8 cellular contexts compared by ENCODE assay signal in the genomic region with DNA sequence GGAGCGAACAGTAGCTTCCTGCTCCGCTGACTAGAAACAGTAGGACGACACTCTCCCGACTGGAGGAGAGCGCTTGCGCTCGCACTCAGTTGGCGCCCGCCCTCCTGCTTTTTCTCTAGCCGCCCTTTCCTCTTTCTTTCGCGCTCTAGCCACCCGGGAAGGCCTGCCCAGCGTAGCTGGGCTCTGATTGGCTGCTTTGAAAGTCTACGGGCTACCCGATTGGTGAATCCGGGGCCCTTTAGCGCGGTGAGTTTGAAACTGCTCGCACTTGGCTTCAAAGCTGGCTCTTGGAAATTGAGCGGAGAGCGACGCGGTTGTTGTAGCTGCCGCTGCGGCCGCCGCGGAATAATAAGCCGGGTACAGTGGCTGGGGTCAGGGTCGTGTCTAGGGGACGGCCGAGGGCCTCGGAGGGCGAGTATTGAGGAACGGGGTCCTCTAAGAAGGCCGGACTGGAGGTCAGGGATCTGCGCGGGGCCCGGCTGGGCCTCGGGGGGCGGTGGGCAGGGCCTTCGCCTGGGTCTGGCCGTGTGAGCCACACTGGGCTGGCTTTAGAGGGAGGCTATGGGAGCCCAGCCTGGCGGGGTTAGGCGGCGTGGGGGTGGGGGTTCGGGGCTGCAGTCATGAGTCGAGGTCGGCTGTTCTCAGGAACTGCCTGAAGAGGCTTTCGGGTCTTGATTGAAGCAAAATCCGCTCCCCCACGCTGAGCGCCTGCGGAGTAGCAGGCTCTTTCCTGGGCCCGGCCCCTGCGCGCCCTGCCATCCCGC. TPM values are rescaled to one million over a fixed set of nuclear protein-coding genes. Genes with fewer than 3 reads are reported as not detected.
DNase-seq lines count a peak whose midpoint lies in the region; ATAC-seq and TF ChIP-seq lines count a peak whose summit lies in the region.

A gene (plus strand): TSS at position 265 of the 764 bp plus-strand sequence. CDS start 1,688 bp downstream, outside the sequence.

- ATAC-seq in HG02588 (IDR thresholded peaks at IDR 0.05; ENCODE audit: unreplicated experiment) (peak; percentile 97), SK-N-SH treated with all-trans-retinoic acid at 6 μM for 48 hours (peak; percentile 97)

- no peaks in the 10 kb centered on the region for H3K36me3 ChIP-seq in osteoblast (ENCODE audit: insufficient read depth, low read length)
- no peaks in the 10 kb centered on the region for H3K36me3 ChIP-seq in thymus (ENCODE audit: control insufficient read depth, insufficient read depth)

- H3K36me3 Mint-ChIP-seq in activated naive CD4-positive, alpha-beta T cell treated with anti-CD3 and anti-CD28 coated beads, Interleukin-2, amount 50 U/mL, for 24 hours, result no peaks in the 10 kb centered on the region

- H3K4me1 ChIP-seq in osteoblast (ENCODE audit: insufficient read depth, low read length) (peaks cover 33% of the 10 kb centered on the region), thymus (ENCODE audit: control insufficient read depth, insufficient read depth, low read length) (peaks cover 2% of the 10 kb centered on the region)

- WGBS in thymus, result under 1% methylated on average over 59 of the region's 59 CpGs

- H3K27ac ChIP-seq in osteoblast (ENCODE audit: low read depth, low read length) (peak within 1 kb of the TSS; percentile 67), thymus (ENCODE audit: low read depth) (peak within 1 kb of the TSS; percentile 15)

- H3K4me1 Mint-ChIP-seq in activated naive CD4-positive, alpha-beta T cell treated with anti-CD3 and anti-CD28 coated beads, Interleukin-2, amount 50 U/mL, for 24 hours, result peaks cover 20% of the 10 kb centered on the region

- H3K4me3 ChIP-seq in GM08714 (ENCODE audit: low read length) (peak within 1 kb of the TSS; percentile 82), osteoblast (ENCODE audit: insufficient read depth, low read length) (peak within 1 kb of the TSS; percentile 89), thymus (ENCODE audit: low read length) (peak within 1 kb of the TSS; percentile 58)

- no peaks in the 10 kb centered on the region for H3K9me3 ChIP-seq in osteoblast (ENCODE audit: low read depth, low read length)
- no peaks in the 10 kb centered on the region for H3K9me3 ChIP-seq in thymus (ENCODE audit: control insufficient read depth)

- no peaks in the 10 kb centered on the region for H4K20me1 ChIP-seq in osteoblast (ENCODE audit: insufficient read depth, low read length)

- H3K4me3 Mint-ChIP-seq in activated naive CD4-positive, alpha-beta T cell treated with anti-CD3 and anti-CD28 coated beads, Interleukin-2, amount 50 U/mL, for 24 hours, result peak within 1 kb of the TSS; percentile 98

- H3K79me2 ChIP-seq in osteoblast (ENCODE audit: insufficient read depth, low read length), result peaks cover 51% of the 10 kb centered on the region

- H3K27ac Mint-ChIP-seq in activated naive CD4-positive, alpha-beta T cell treated with anti-CD3 and anti-CD28 coated beads, Interleukin-2, amount 50 U/mL, for 24 hours, result peak within 1 kb of the TSS; percentile 88

- H3K27me3 ChIP-seq in osteoblast (ENCODE audit: insufficient read depth, low read length) (no peaks in the 10 kb centered on the region), thymus (ENCODE audit: control insufficient read depth, insufficient read depth) (no peaks in the 10 kb centered on the region)

- H2AFZ ChIP-seq in osteoblast (ENCODE audit: low read length), result peak within 1 kb of the TSS; percentile 93

- no peak for TF ChIP-seq CTCF in osteoblast (IDR thresholded peaks at IDR 0.05; ENCODE audit: extremely low read depth, low read depth, low read length)

- H3K27me3 Mint-ChIP-seq in activated naive CD4-positive, alpha-beta T cell treated with anti-CD3 and anti-CD28 coated beads, Interleukin-2, amount 50 U/mL, for 24 hours, result no peaks in the 10 kb centered on the region

- DNase-seq in NCI-H1092 (lab: John Stamatoyannopoulos, UW) (peak; percentile 97), glomerular visceral epithelial cell (ENCODE audit: extremely low spot score) (peak; percentile 99), osteoblast (ENCODE audit: insufficient read length, low spot score, missing footprints) (peak; percentile 97)

- peak within 1 kb of the TSS; percentile 88 for H3K4me2 ChIP-seq in osteoblast (ENCODE audit: insufficient read depth, low read length)

- H3K9me3 Mint-ChIP-seq in activated naive CD4-positive, alpha-beta T cell treated with anti-CD3 and anti-CD28 coated beads, Interleukin-2, amount 50 U/mL, for 24 hours, result no peaks in the 10 kb centered on the region

TF ChIP-seq in SK-N-SH treated with all-trans-retinoic acid at 6 μM for 48 hours, 23 proteins besides CTCF, POLR2A, EP300 and RAD21 (continues in another document):
- TF ChIP-seq ZFP30 (CRISPR knock-in tag; IDR thresholded peaks at IDR 0.05) (no peak), ISL1 (CRISPR knock-in tag; IDR thresholded peaks at IDR 0.05) (no peak), ZC3H10 (CRISPR knock-in tag; IDR thresholded peaks at IDR 0.05) (no peak), ARNTL (CRISPR knock-in tag; IDR thresholded peaks at IDR 0.05; ENCODE audit: borderline replicate concordance, low read depth) (no peak), SNAI2 (CRISPR knock-in tag; IDR thresholded peaks at IDR 0.05) (no peak), ZFP3 (CRISPR knock-in tag; IDR thresholded peaks at IDR 0.05) (no peak), ZNF565 (CRISPR knock-in tag; conservative IDR thresholded peaks at IDR 0.05; ENCODE audit: low read depth) (no peak), RARB (CRISPR knock-in tag; IDR thresholded peaks at IDR 0.05) (no peak), TOX (CRISPR knock-in tag; IDR thresholded peaks at IDR 0.05; ENCODE audit: borderline replicate concordance) (no peak), GLIS3 (CRISPR knock-in tag; IDR thresholded peaks at IDR 0.05) (no peak), ZNF70 (CRISPR knock-in tag; IDR thresholded peaks at IDR 0.05) (no peak), PPARA (CRISPR knock-in tag; IDR thresholded peaks at IDR 0.05; ENCODE audit: borderline replicate concordance) (no peak)
- TF ChIP-seq, protein P1, sequence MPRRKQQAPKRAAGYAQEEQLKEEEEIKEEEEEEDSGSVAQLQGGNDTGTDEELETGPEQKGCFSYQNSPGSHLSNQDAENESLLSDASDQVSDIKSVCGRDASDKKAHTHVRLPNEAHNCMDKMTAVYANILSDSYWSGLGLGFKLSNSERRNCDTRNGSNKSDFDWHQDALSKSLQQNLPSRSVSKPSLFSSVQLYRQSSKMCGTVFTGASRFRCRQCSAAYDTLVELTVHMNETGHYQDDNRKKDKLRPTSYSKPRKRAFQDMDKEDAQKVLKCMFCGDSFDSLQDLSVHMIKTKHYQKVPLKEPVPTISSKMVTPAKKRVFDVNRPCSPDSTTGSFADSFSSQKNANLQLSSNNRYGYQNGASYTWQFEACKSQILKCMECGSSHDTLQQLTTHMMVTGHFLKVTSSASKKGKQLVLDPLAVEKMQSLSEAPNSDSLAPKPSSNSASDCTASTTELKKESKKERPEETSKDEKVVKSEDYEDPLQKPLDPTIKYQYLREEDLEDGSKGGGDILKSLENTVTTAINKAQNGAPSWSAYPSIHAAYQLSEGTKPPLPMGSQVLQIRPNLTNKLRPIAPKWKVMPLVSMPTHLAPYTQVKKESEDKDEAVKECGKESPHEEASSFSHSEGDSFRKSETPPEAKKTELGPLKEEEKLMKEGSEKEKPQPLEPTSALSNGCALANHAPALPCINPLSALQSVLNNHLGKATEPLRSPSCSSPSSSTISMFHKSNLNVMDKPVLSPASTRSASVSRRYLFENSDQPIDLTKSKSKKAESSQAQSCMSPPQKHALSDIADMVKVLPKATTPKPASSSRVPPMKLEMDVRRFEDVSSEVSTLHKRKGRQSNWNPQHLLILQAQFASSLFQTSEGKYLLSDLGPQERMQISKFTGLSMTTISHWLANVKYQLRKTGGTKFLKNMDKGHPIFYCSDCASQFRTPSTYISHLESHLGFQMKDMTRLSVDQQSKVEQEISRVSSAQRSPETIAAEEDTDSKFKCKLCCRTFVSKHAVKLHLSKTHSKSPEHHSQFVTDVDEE (CRISPR knock-in tag; IDR thresholded peaks at IDR 0.05), result no peak
- TF ChIP-seq, protein P2, sequence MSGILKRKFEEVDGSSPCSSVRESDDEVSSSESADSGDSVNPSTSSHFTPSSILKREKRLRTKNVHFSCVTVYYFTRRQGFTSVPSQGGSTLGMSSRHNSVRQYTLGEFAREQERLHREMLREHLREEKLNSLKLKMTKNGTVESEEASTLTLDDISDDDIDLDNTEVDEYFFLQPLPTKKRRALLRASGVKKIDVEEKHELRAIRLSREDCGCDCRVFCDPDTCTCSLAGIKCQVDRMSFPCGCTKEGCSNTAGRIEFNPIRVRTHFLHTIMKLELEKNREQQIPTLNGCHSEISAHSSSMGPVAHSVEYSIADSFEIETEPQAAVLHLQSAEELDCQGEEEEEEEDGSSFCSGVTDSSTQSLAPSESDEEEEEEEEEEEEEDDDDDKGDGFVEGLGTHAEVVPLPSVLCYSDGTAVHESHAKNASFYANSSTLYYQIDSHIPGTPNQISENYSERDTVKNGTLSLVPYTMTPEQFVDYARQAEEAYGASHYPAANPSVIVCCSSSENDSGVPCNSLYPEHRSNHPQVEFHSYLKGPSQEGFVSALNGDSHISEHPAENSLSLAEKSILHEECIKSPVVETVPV (CRISPR knock-in tag; IDR thresholded peaks at IDR 0.05), result no peak
- TF ChIP-seq, protein P3, sequence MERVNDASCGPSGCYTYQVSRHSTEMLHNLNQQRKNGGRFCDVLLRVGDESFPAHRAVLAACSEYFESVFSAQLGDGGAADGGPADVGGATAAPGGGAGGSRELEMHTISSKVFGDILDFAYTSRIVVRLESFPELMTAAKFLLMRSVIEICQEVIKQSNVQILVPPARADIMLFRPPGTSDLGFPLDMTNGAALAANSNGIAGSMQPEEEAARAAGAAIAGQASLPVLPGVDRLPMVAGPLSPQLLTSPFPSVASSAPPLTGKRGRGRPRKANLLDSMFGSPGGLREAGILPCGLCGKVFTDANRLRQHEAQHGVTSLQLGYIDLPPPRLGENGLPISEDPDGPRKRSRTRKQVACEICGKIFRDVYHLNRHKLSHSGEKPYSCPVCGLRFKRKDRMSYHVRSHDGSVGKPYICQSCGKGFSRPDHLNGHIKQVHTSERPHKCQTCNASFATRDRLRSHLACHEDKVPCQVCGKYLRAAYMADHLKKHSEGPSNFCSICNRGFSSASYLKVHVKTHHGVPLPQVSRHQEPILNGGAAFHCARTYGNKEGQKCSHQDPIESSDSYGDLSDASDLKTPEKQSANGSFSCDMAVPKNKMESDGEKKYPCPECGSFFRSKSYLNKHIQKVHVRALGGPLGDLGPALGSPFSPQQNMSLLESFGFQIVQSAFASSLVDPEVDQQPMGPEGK (CRISPR knock-in tag; IDR thresholded peaks at IDR 0.05; ENCODE audit: borderline replicate concordance), result no peak

RNA-seq across cellular contexts. Expression of the gene that starts here (rescaled TPM):
- 5.8 and 6.5 TPM in 2 replicates for total RNA-seq in osteoblast
- 11.4 TPM for polyA plus RNA-seq in thymus

Comparison
In these comparisons a context has a peak if more than half of its experiments do, and no peak if none do; other contexts are left out.
1. Peak in every context shown above with its lines: DNase-seq, ATAC-seq, H3K4me3 ChIP-seq and H3K27ac ChIP-seq.